In genomic region chr21:29691616-29692491, GRCh38 we compare ENCODE assay signal across 1 cellular context.
TF ChIP-seq lines count a peak whose summit lies in the region.

No MANE protein-coding gene starts in this region.

TF ChIP-seq in K562, 482 proteins besides CTCF, POLR2A, EP300 and RAD21 (continued from another document):
- no peak for TF ChIP-seq ZNF280A (IDR thresholded peaks at IDR 0.05; ENCODE audit: low read depth, partially characterized antibody)
- TF ChIP-seq ZNF584 (CRISPR knock-in tag; IDR thresholded peaks at IDR 0.05; ENCODE audit: low read depth) = no peak
- TF ChIP-seq FOXM1 (IDR thresholded peaks at IDR 0.05; ENCODE audit: low read depth) = no peak
- no peak for TF ChIP-seq FOXM1 (CRISPR knock-in tag; IDR thresholded peaks at IDR 0.05; ENCODE audit: low read depth)
